In genomic region chr22:21845558-21846452, GRCh38 we compare ENCODE assay signal across 20 cellular contexts. TPM values are rescaled to one million over a fixed set of nuclear protein-coding genes. Genes with fewer than 3 reads are reported as not detected.
DNase-seq lines count a peak whose midpoint lies in the region; ATAC-seq and TF ChIP-seq lines count a peak whose summit lies in the region.
"Had no signal": no experiment of that assay in that cellular context is flagged by ENCODE, and none has a peak within 500 bp of the region (broad histone marks: within the 10 kb centered on the region; RNA-seq: fewer than 3 reads in every experiment).

No MANE protein-coding gene starts in this region.

- no peak for DNase-seq in CD4-positive, alpha-beta memory T cell
- DNase-seq in chondrocyte (ENCODE audit: low spot score) = no peak
- no peak for DNase-seq in mesothelial cell of epicardium (ENCODE audit: low spot score in 2 of 2, unreplicated experiment in 2 of 2)
- DNase-seq in stimulated activated CD4-positive, alpha-beta T cell treated with anti-CD3 and anti-CD28 coated beads, Interleukin-2, amount 100 ng/mL, for 24 hours = no peak
- DNase-seq in body of pancreas = no peak
- DNase-seq in mucosa of gallbladder (ENCODE audit: low spot score) = no peak
- DNase-seq: activated CD4-positive, CD25-positive, alpha-beta regulatory T cell treated with anti-CD3 and anti-CD28 coated beads, Interleukin-2, amount 50 U/mL, for 72 hours; dorsolateral prefrontal cortex; KBM-7; NCI-H2029; NCI-H446 treated with DMSO at 0.1 percent for 48 hours; RPMI8226; small intestine; stimulated activated CD4-positive, alpha-beta T cell treated with anti-CD3 and anti-CD28 coated beads, Interleukin-2, amount 100 ng/mL, for 48 hours; tibial artery had no signal

- intact Hi-C loops in CD4-positive, alpha-beta memory T cell (cut with micrococcal nuclease) = no loop called here
- intact Hi-C loops in body of pancreas (cut with DNase I) = no loop called here

- no peak overlapping the region for H3K27ac ChIP-seq in CD4-positive, alpha-beta memory T cell (ENCODE audit: low read depth, low read length)
- no peak overlapping the region for H3K27ac ChIP-seq in HEK293 (ENCODE audit: extremely low read depth, low read depth, low read length)
- no peak overlapping the region for H3K27ac ChIP-seq in body of pancreas
- H3K27ac ChIP-seq: breast epithelium, tibial artery had no signal

- POLR2A ChIA-PET in CD4-positive, alpha-beta memory T cell (lab: Charles Lee; ENCODE audit: partially characterized antibody) = no interaction called here
- POLR2A ChIA-PET in HEK293 (lab: Yijun Ruan, JAX) = interaction anchor here (0.6 to 1.2 kb wide), 2 partner anchors 21 to 31 kb away, joined by 3 to 6 read pairs; partner anchors contain the start of gene MAPK1

- peaks cover 41 to 76% (median 58%) of the 10 kb centered on the region in 4 donors for H3K4me1 Mint-ChIP-seq in CD4-positive, alpha-beta memory T cell
- H3K4me1 Mint-ChIP-seq in chondrocyte (ENCODE audit: low read depth) (peaks cover 55% of the 10 kb centered on the region), mesothelial cell of epicardium (peaks cover 7% of the 10 kb centered on the region)

- H3K27ac Mint-ChIP-seq in CD4-positive, alpha-beta memory T cell = peak overlapping the region in 4 of 7 donors; percentile 3 to 65 (median 26)
- H3K27ac Mint-ChIP-seq in chondrocyte (ENCODE audit: unreplicated experiment) (peak overlapping the region; percentile 17), mesothelial cell of epicardium (peak overlapping the region; percentile 43)
- H3K27ac Mint-ChIP-seq: activated T-helper 2 cell treated with anti-CD3 and anti-CD28 coated beads, Interferon-gamma antibody, Interleukin-2, Interleukin-4, amounts not matched to agents 10 μg/mL and 5 μg/mL and 100 μg/mL, durations not matched to agents 14 hours and 24 hours and 36 hours; progenitor cell of endocrine pancreas; stimulated activated naive CD8-positive, alpha-beta T cell treated with anti-CD3 and anti-CD28 coated beads, Interleukin-15, Interleukin-2, amounts not matched to agents 100 ng/mL and 50 ng/mL, for 24 hours had no signal

- H3K36me3 Mint-ChIP-seq in CD4-positive, alpha-beta memory T cell = peaks cover 0 to 10% of the 10 kb centered on the region in 2 donors
- H3K36me3 Mint-ChIP-seq in chondrocyte (ENCODE audit: low read depth) (no peaks in the 10 kb centered on the region), mesothelial cell of epicardium (peaks cover 18% of the 10 kb centered on the region)

- H3K9me3 Mint-ChIP-seq in CD4-positive, alpha-beta memory T cell = no peaks in the 10 kb centered on the region
- H3K9me3 Mint-ChIP-seq in chondrocyte (ENCODE audit: low read depth) = no peaks in the 10 kb centered on the region
- H3K9me3 Mint-ChIP-seq in mesothelial cell of epicardium = peaks cover 7% of the 10 kb centered on the region
- H3K9me3 Mint-ChIP-seq: activated T-helper 2 cell treated with anti-CD3 and anti-CD28 coated beads, Interferon-gamma antibody, Interleukin-2, Interleukin-4, amounts not matched to agents 10 μg/mL and 5 μg/mL and 100 μg/mL, durations not matched to agents 14 hours and 24 hours and 36 hours; stimulated activated naive CD8-positive, alpha-beta T cell treated with anti-CD3 and anti-CD28 coated beads, Interleukin-15, Interleukin-2, amounts not matched to agents 100 ng/mL and 50 ng/mL, for 24 hours had no signal

- H3K4me1 ChIP-seq in CD4-positive, alpha-beta memory T cell (ENCODE audit: insufficient read depth, low read length) = peaks cover 37% of the 10 kb centered on the region
- H3K4me1 ChIP-seq in HEK293 (ENCODE audit: control insufficient read depth, insufficient read depth, low read length) (no peaks in the 10 kb centered on the region), body of pancreas (peaks cover 20% of the 10 kb centered on the region)
- H3K4me1 ChIP-seq: breast epithelium had no signal

- H3K4me3 ChIP-seq in CD4-positive, alpha-beta memory T cell (ENCODE audit: low read length in 2 of 2) = no peak overlapping the region
- H3K4me3 ChIP-seq in HEK293 (ENCODE audit: low read depth, low read length) (no peak overlapping the region), body of pancreas (no peak overlapping the region)
- H3K4me3 ChIP-seq: breast epithelium, tibial artery had no signal

- CTCF ChIA-PET in CD4-positive, alpha-beta memory T cell (lab: Charles Lee; ENCODE audit: partially characterized antibody) = no interaction called here
- CTCF ChIA-PET in HEK293 (lab: Yijun Ruan, JAX) = no interaction called here

- no peaks in the 10 kb centered on the region for H3K9me3 ChIP-seq in CD4-positive, alpha-beta memory T cell (ENCODE audit: control insufficient read depth in 1 of 2, low read length in 2 of 2)
- H3K9me3 ChIP-seq in HEK293 (ENCODE audit: control insufficient read depth, insufficient read depth, low read depth, low read length) = no peaks in the 10 kb centered on the region
- no peaks in the 10 kb centered on the region for H3K9me3 ChIP-seq in body of pancreas
- H3K9me3 ChIP-seq: breast epithelium, tibial artery had no signal

- H3K27me3 Mint-ChIP-seq in CD4-positive, alpha-beta memory T cell = no peaks in the 10 kb centered on the region
- no peaks in the 10 kb centered on the region for H3K27me3 Mint-ChIP-seq in chondrocyte (ENCODE audit: low read depth)
- no peaks in the 10 kb centered on the region for H3K27me3 Mint-ChIP-seq in mesothelial cell of epicardium (ENCODE audit: low read depth)
- H3K27me3 Mint-ChIP-seq: progenitor cell of endocrine pancreas; stimulated activated naive CD8-positive, alpha-beta T cell treated with anti-CD3 and anti-CD28 coated beads, Interleukin-15, Interleukin-2, amounts not matched to agents 100 ng/mL and 50 ng/mL, for 24 hours had no signal

- H3K4me3 Mint-ChIP-seq in CD4-positive, alpha-beta memory T cell = peak overlapping the region in 1 of 8 donors; percentile 50
- no peak overlapping the region for H3K4me3 Mint-ChIP-seq in chondrocyte (ENCODE audit: unreplicated experiment)
- H3K4me3 Mint-ChIP-seq in mesothelial cell of epicardium = no peak overlapping the region
- H3K4me3 Mint-ChIP-seq: stimulated activated naive CD8-positive, alpha-beta T cell treated with anti-CD3 and anti-CD28 coated beads, Interleukin-15, Interleukin-2, amounts not matched to agents 100 ng/mL and 50 ng/mL, for 24 hours had no signal

- H3K36me3 ChIP-seq in CD4-positive, alpha-beta memory T cell (ENCODE audit: insufficient read depth, low read length) = no peaks in the 10 kb centered on the region
- H3K36me3 ChIP-seq in HEK293 (ENCODE audit: control insufficient read depth in 2 of 2, insufficient read depth in 1 of 2, low read length in 2 of 2) (peaks cover 0 to 4% of the 10 kb centered on the region in 2 experiments; a peak in 1 of 3 replicates), body of pancreas (replicated peaks in 1 of 2; ENCODE audit: insufficient read depth in 1 of 2, low read depth in 2 of 2) (no peaks in the 10 kb centered on the region)
- H3K36me3 ChIP-seq: breast epithelium, tibial artery had no signal

- WGBS in body of pancreas, 2 donors = 87 to 97% methylated on average over 1 of the region's 1 CpG

- no peaks in the 10 kb centered on the region for H3K27me3 ChIP-seq in CD4-positive, alpha-beta memory T cell (ENCODE audit: insufficient read depth, low read length)
- no peaks in the 10 kb centered on the region for H3K27me3 ChIP-seq in body of pancreas
- H3K27me3 ChIP-seq: breast epithelium, dorsolateral prefrontal cortex, tibial artery had no signal

- no peak for TF ChIP-seq POLR2A in body of pancreas (IDR thresholded peaks at IDR 0.05)

- no peak for TF ChIP-seq CTCF in HEK293 (tag by site-specific recombination; IDR thresholded peaks at IDR 0.05)
- no peak for TF ChIP-seq CTCF in chondrocyte (IDR thresholded peaks at IDR 0.05)
- no peak for TF ChIP-seq CTCF in mesothelial cell of epicardium (IDR thresholded peaks at IDR 0.05; ENCODE audit: unreplicated experiment)
- TF ChIP-seq CTCF in body of pancreas (IDR thresholded peaks at IDR 0.05) = no peak

- ATAC-seq in body of pancreas = no peak

TF ChIP-seq in HEK293, 187 proteins besides CTCF, POLR2A, EP300 and RAD21:
- no peak for TF ChIP-seq ZNF626 (tag by site-specific recombination; IDR thresholded peaks at IDR 0.05)
- no peak for TF ChIP-seq ZNF704 (tag by site-specific recombination; IDR thresholded peaks at IDR 0.05)
- 0 out of 2 replicates have a peak, but pooled peaks have one; percentile 15 for TF ChIP-seq ZNF664 (tag by site-specific recombination; IDR thresholded peaks at IDR 0.05)
TF ChIP-seq in HEK293: peak in this region for 1.

RNA-seq across cellular contexts. Expression of gene MAPK1, which starts 21.6 kb away (rescaled TPM):
- 100 to 1,000 TPM; 114 to 117 TPM for total RNA-seq in CD4-positive, alpha-beta memory T cell
- 10 to 100 TPM; 73.8 to 81.5 TPM for polyA plus RNA-seq in CD4-positive, alpha-beta memory T cell
- 139 to 157 TPM (median 156 TPM) in 3 replicates for total RNA-seq in chondrocyte
- total RNA-seq in mesothelial cell of epicardium = 90.2 to 92.9 TPM (median 90.4 TPM) in 3 replicates
- total RNA-seq in body of pancreas = 10 to 100 TPM; 25.4 to 44.1 TPM
- total RNA-seq in mucosa of gallbladder = 131 TPM
